9 cellular contexts compared by ENCODE assay signal in genomic region chr9:97559111-97559514, GRCh38. TPM values are rescaled to one million over a fixed set of nuclear protein-coding genes. Genes with fewer than 3 reads are reported as not detected.
DNase-seq lines count a peak whose midpoint lies in the region; ATAC-seq and TF ChIP-seq lines count a peak whose summit lies in the region.
"Had no signal": no experiment of that assay in that cellular context is flagged by ENCODE, and none has a peak within 500 bp of the region (broad histone marks: within the 10 kb centered on the region; RNA-seq: fewer than 3 reads in every experiment).

No MANE protein-coding gene starts in this region.

- POLR2A ChIA-PET in GM10248 (lab: Yijun Ruan, JAX): no interaction called here

- no peaks in the 10 kb centered on the region for H3K4me1 Mint-ChIP-seq in Calu3 (ENCODE audit: low read depth, unreplicated experiment)

- CTCF ChIA-PET in GM10248 (lab: Yijun Ruan, JAX): interaction anchor here (2.1 to 8.0 kb wide), 3 partner anchors 8 to 90 kb away, joined by 6 to 34 read pairs (median 20); no protein-coding TSS in a partner anchor
- CTCF ChIA-PET in Calu3 (lab: Charles Lee): no interaction called here

- no peak overlapping the region for H3K4me3 Mint-ChIP-seq in Calu3 (ENCODE audit: low read depth, unreplicated experiment)

- no peaks in the 10 kb centered on the region for H3K9me3 Mint-ChIP-seq in Calu3 (ENCODE audit: low read depth, unreplicated experiment)

- no peak for TF ChIP-seq CTCF in GM10248 (IDR thresholded peaks at IDR 0.05; ENCODE audit: control extremely low read depth, extremely low read depth, low read depth, missing control alignments)
- no peak for TF ChIP-seq CTCF in Calu3 (IDR thresholded peaks at IDR 0.05; ENCODE audit: unreplicated experiment)

- DNase-seq in GM10248 (ENCODE audit: extremely low spot score) (peak; percentile 80), head of caudate nucleus (peak in 40 of 42 donors; percentile 37 to 90 (median 68)), NCI-H2196 (lab: John Stamatoyannopoulos, UW; ENCODE audit: unreplicated experiment) (no peak), SKM-1 (lab: John Stamatoyannopoulos, UW; ENCODE audit: unreplicated experiment) (no peak), Calu3 (no peak), midbrain (lab: John Stamatoyannopoulos, UW) (no peak)
- DNase-seq: MG63 had no signal

- no TSS peak for BruUV-seq in Calu3 (replicated peaks; lab: Mats Ljungman, UMichigan)

- intact Hi-C loops in head of caudate nucleus (cut with DNase I) (no loop called here), Calu3 (cut with micrococcal nuclease; ENCODE audit: unreplicated experiment) (no loop called here)

- peak; percentile 61 for ATAC-seq in GM19397 (IDR thresholded peaks at IDR 0.05; ENCODE audit: unreplicated experiment)
- ATAC-seq in HG03354 (IDR thresholded peaks at IDR 0.05; ENCODE audit: poor library complexity, severe bottlenecking, unreplicated experiment): peak; percentile 75

- peaks cover 6% of the 10 kb centered on the region for H3K36me3 Mint-ChIP-seq in Calu3 (ENCODE audit: insufficient read depth, unreplicated experiment)

- peaks cover 46% of the 10 kb centered on the region for H3K27me3 Mint-ChIP-seq in Calu3 (ENCODE audit: unreplicated experiment)

- H3K27ac Mint-ChIP-seq in Calu3 (ENCODE audit: unreplicated experiment): no peak overlapping the region

RNA-seq across cellular contexts. Expression of gene TMOD1, which starts 57.6 kb away (rescaled TPM):
- 0.14 and 0.15 TPM in 2 replicates for total RNA-seq in Calu3 (2022)

Comparison
In these comparisons a context has a peak if more than half of its experiments do, and no peak if none do; other contexts are left out.
1. DNase-seq: peak in GM10248 (single experiment) and head of caudate nucleus (40 of 42); none in NCI-H2196 (single experiment), SKM-1 (single experiment), Calu3 (single experiment) and midbrain (single experiment).